In genomic region chr4:141133146-141134006, GRCh38 we compare ENCODE assay signal across 8 cellular contexts. TPM values are rescaled to one million over a fixed set of nuclear protein-coding genes. Genes with fewer than 3 reads are reported as not detected.
DNase-seq lines count a peak whose midpoint lies in the region; ATAC-seq and TF ChIP-seq lines count a peak whose summit lies in the region.

TSS of gene RNF150 (minus strand) at chr4:141133469.

- peak within 1 kb of the TSS; percentile 60 for H3K9ac ChIP-seq in HUES48 (ENCODE audit: low read depth, low read length)
- peak within 1 kb of the TSS; percentile 81 for H3K9ac ChIP-seq in NT2/D1 (ENCODE audit: insufficient read length, low read depth)
- peak within 1 kb of the TSS; percentile 87 for H3K9ac ChIP-seq in adipocyte (ENCODE audit: low read length)

- H3K9me3 ChIP-seq in HUES48 (ENCODE audit: control insufficient read depth, insufficient read depth, low read length), result no peaks in the 10 kb centered on the region
- H3K9me3 ChIP-seq in NT2/D1 (ENCODE audit: insufficient read depth, low read length), result no peaks in the 10 kb centered on the region
- no peaks in the 10 kb centered on the region for H3K9me3 ChIP-seq in adipocyte (ENCODE audit: control insufficient read depth, low read length)
- no peaks in the 10 kb centered on the region for H3K9me3 ChIP-seq in upper lobe of right lung

- ATAC-seq in GM21367 (IDR thresholded peaks at IDR 0.05; ENCODE audit: unreplicated experiment), result peak; percentile 63
- ATAC-seq in Right ventricle myocardium superior (ENCODE audit: poor library complexity), result peak; percentile 83
- ATAC-seq in upper lobe of right lung, result peak; percentile 89

- H3K4me1 ChIP-seq in HUES48 (ENCODE audit: control insufficient read depth, insufficient read depth, low read length), result peaks cover 17% of the 10 kb centered on the region
- H3K4me1 ChIP-seq in NT2/D1 (ENCODE audit: insufficient read depth, insufficient read length), result no peaks in the 10 kb centered on the region
- H3K4me1 ChIP-seq in adipocyte (ENCODE audit: control insufficient read depth, insufficient read depth, low read length), result peaks cover 16% of the 10 kb centered on the region
- peaks cover 7% of the 10 kb centered on the region for H3K4me1 ChIP-seq in upper lobe of right lung

- peak within 1 kb of the TSS; percentile 93 for H3K4me3 ChIP-seq in HUES48 (ENCODE audit: low read depth, low read length)
- peak within 1 kb of the TSS; percentile 73 for H3K4me3 ChIP-seq in NT2/D1 (ENCODE audit: insufficient read length, low read depth)
- H3K4me3 ChIP-seq in adipocyte (ENCODE audit: low read length), result peak within 1 kb of the TSS; percentile 94
- H3K4me3 ChIP-seq in upper lobe of right lung, result peak within 1 kb of the TSS; percentile 67

- DNase-seq in D341Med (ENCODE audit: low spot score) (peak; percentile 93), NT2/D1 (ENCODE audit: low read depth, low spot score) (peak; percentile 79), adipocyte (ENCODE audit: low read depth) (peak; percentile 97), Right ventricle myocardium superior (peak; percentile 79), non-pigmented ciliary epithelial cell (ENCODE audit: low read depth) (peak; percentile 84), upper lobe of right lung (peak; percentile 81)

- intact Hi-C loops in Right ventricle myocardium superior (cut with DNase I), result loop anchor here (2.0 to 10.0 kb wide), 3 partner anchors 136 to 609 kb away; partner anchors contain the start of gene ELMOD2
- intact Hi-C loops in upper lobe of right lung (cut with DNase I), result loop anchor here (5.0 kb wide), 1 partner anchor 271 kb away; no protein-coding TSS in a partner anchor

- H3K27me3 ChIP-seq in HUES48 (ENCODE audit: control insufficient read depth, insufficient read depth, low read length) (peaks cover 24% of the 10 kb centered on the region), NT2/D1 (ENCODE audit: insufficient read depth, insufficient read length) (peaks cover 22% of the 10 kb centered on the region), adipocyte (replicated peaks; ENCODE audit: control insufficient read depth, insufficient read depth, low read length) (peaks cover 24% of the 10 kb centered on the region), upper lobe of right lung (peaks cover 14% of the 10 kb centered on the region)

- H3K36me3 ChIP-seq in HUES48 (ENCODE audit: control insufficient read depth, insufficient read depth, low read length) (no peaks in the 10 kb centered on the region), NT2/D1 (ENCODE audit: insufficient read depth, insufficient read length, low read length) (no peaks in the 10 kb centered on the region), adipocyte (ENCODE audit: control insufficient read depth, insufficient read depth, low read length, severe bottlenecking) (no peaks in the 10 kb centered on the region), upper lobe of right lung (no peaks in the 10 kb centered on the region)

- TF ChIP-seq CTCF in upper lobe of right lung (IDR thresholded peaks at IDR 0.05), result peak; percentile 57

- H3K27ac ChIP-seq in HUES48 (ENCODE audit: low read depth, low read length) (no peak within 1 kb of the TSS), upper lobe of right lung (no peak within 1 kb of the TSS)

RNA-seq across cellular contexts. Expression of gene RNF150, which starts in this region (rescaled TPM):
- total RNA-seq in Right ventricle myocardium superior, result 53.3 TPM
- total RNA-seq in upper lobe of right lung, result 2.4 TPM

Comparison
In these comparisons a context has a peak if more than half of its experiments do, and no peak if none do; other contexts are left out.
1. RNA of gene RNF150 (total RNA-seq): 53.3 TPM in Right ventricle myocardium superior (single experiment); 2.4 TPM in upper lobe of right lung (single experiment); every median in the first group is over 10 times any median in the second.
2. Peak in every context shown above with its lines, with median percentiles within 50 percentile points of each other: DNase-seq, ATAC-seq, H3K4me3 ChIP-seq and H3K9ac ChIP-seq.